In genomic region chr1:30744060-30744756, GRCh38 we compare ENCODE assay signal across 8 cellular contexts. TPM values are rescaled to one million over a fixed set of nuclear protein-coding genes. Genes with fewer than 3 reads are reported as not detected.
DNase-seq lines count a peak whose midpoint lies in the region; ATAC-seq and TF ChIP-seq lines count a peak whose summit lies in the region.

No MANE protein-coding gene starts in this region.

- H3K27me3 Mint-ChIP-seq in activated naive CD4-positive, alpha-beta T cell treated with anti-CD3 and anti-CD28 coated beads for 36 hours (ENCODE audit: low read depth): no peaks in the 10 kb centered on the region
- H3K27me3 Mint-ChIP-seq in type B pancreatic cell (no peaks in the 10 kb centered on the region), Calu3 (ENCODE audit: unreplicated experiment) (no peaks in the 10 kb centered on the region)

- peak overlapping the region; percentile 59 for H3K4me3 Mint-ChIP-seq in activated naive CD4-positive, alpha-beta T cell treated with anti-CD3 and anti-CD28 coated beads for 36 hours
- H3K4me3 Mint-ChIP-seq in type B pancreatic cell (no peak overlapping the region), Calu3 (ENCODE audit: low read depth, unreplicated experiment) (no peak overlapping the region)

- H3K4me3 ChIP-seq in osteoblast (ENCODE audit: insufficient read depth, low read length): no peak overlapping the region

- H3K27ac ChIP-seq in osteoblast (ENCODE audit: low read depth, low read length): no peak overlapping the region

- intact Hi-C loops in activated naive CD4-positive, alpha-beta T cell treated with anti-CD3 and anti-CD28 coated beads for 36 hours (cut with micrococcal nuclease): no loop called here
- intact Hi-C loops in Calu3 (cut with micrococcal nuclease; ENCODE audit: unreplicated experiment) (no loop called here), left cardiac atrium (cut with DNase I) (no loop called here)

- peaks cover 56% of the 10 kb centered on the region for H3K36me3 Mint-ChIP-seq in activated naive CD4-positive, alpha-beta T cell treated with anti-CD3 and anti-CD28 coated beads for 36 hours (ENCODE audit: low read depth)
- H3K36me3 Mint-ChIP-seq in type B pancreatic cell: no peaks in the 10 kb centered on the region
- H3K36me3 Mint-ChIP-seq in Calu3 (ENCODE audit: insufficient read depth, unreplicated experiment): no peaks in the 10 kb centered on the region

- H3K27me3 ChIP-seq in osteoblast (ENCODE audit: insufficient read depth, low read length): peaks cover 9% of the 10 kb centered on the region

- H3K4me1 Mint-ChIP-seq in activated naive CD4-positive, alpha-beta T cell treated with anti-CD3 and anti-CD28 coated beads for 36 hours (ENCODE audit: low read depth): peaks cover 93% of the 10 kb centered on the region
- peaks cover 30% of the 10 kb centered on the region for H3K4me1 Mint-ChIP-seq in type B pancreatic cell (ENCODE audit: unreplicated experiment)
- H3K4me1 Mint-ChIP-seq in Calu3 (ENCODE audit: low read depth, unreplicated experiment): peaks cover 16% of the 10 kb centered on the region

- H3K36me3 ChIP-seq in osteoblast (ENCODE audit: insufficient read depth, low read length): no peaks in the 10 kb centered on the region

- peak; percentile 75 for DNase-seq in activated naive CD4-positive, alpha-beta T cell treated with anti-CD3 and anti-CD28 coated beads for 36 hours
- DNase-seq in osteoblast (ENCODE audit: insufficient read length, low spot score, missing footprints) (peak; percentile 43), SHP77 treated with DMSO at 0.1 percent for 48 hours (lab: John Stamatoyannopoulos, UW) (no peak), type B pancreatic cell (ENCODE audit: extremely low spot score, unreplicated experiment) (no peak), Calu3 (no peak), left cardiac atrium (no peak)

- ATAC-seq in GM19025 (IDR thresholded peaks at IDR 0.05; ENCODE audit: low read depth, unreplicated experiment) (peak; percentile 25), HG02885 (IDR thresholded peaks at IDR 0.05; ENCODE audit: poor library complexity, unreplicated experiment) (peak; percentile 33), left cardiac atrium (no peak)

- TF ChIP-seq CTCF in osteoblast (IDR thresholded peaks at IDR 0.05; ENCODE audit: extremely low read depth, low read depth, low read length) (no peak), type B pancreatic cell (conservative IDR thresholded peaks at IDR 0.05) (no peak), Calu3 (IDR thresholded peaks at IDR 0.05; ENCODE audit: unreplicated experiment) (no peak)

- no peaks in the 10 kb centered on the region for H3K9me3 ChIP-seq in osteoblast (ENCODE audit: low read depth, low read length)

- H4K20me1 ChIP-seq in osteoblast (ENCODE audit: insufficient read depth, low read length): no peaks in the 10 kb centered on the region

- H3K9me3 Mint-ChIP-seq in activated naive CD4-positive, alpha-beta T cell treated with anti-CD3 and anti-CD28 coated beads for 36 hours: no peaks in the 10 kb centered on the region
- H3K9me3 Mint-ChIP-seq in type B pancreatic cell: no peaks in the 10 kb centered on the region
- H3K9me3 Mint-ChIP-seq in Calu3 (ENCODE audit: low read depth, unreplicated experiment): no peaks in the 10 kb centered on the region

- no peak overlapping the region for H2AFZ ChIP-seq in osteoblast (ENCODE audit: low read length)

- BruUV-seq in Calu3 (replicated peaks; lab: Mats Ljungman, UMichigan): no TSS peak

- H3K4me2 ChIP-seq in osteoblast (ENCODE audit: insufficient read depth, low read length): no peak overlapping the region

- peak overlapping the region; percentile 100 for H3K27ac Mint-ChIP-seq in activated naive CD4-positive, alpha-beta T cell treated with anti-CD3 and anti-CD28 coated beads for 36 hours
- H3K27ac Mint-ChIP-seq in type B pancreatic cell (no peak overlapping the region), Calu3 (ENCODE audit: unreplicated experiment) (no peak overlapping the region)

- H3K4me1 ChIP-seq in osteoblast (ENCODE audit: insufficient read depth, low read length): no peaks in the 10 kb centered on the region

- H3K79me2 ChIP-seq in osteoblast (ENCODE audit: insufficient read depth, low read length): no peaks in the 10 kb centered on the region

- CTCF ChIA-PET in activated naive CD4-positive, alpha-beta T cell treated with anti-CD3 and anti-CD28 coated beads for 36 hours (lab: Charles Lee): interaction anchor here (0.8 to 3.4 kb wide), 12 partner anchors 8 to 38 kb away, joined by 3 to 21 read pairs (median 8); partner anchors contain the start of gene LAPTM5
- CTCF ChIA-PET in Calu3 (lab: Charles Lee): interaction anchor here (0.6 to 1.6 kb wide), 3 partner anchors 20 to 232 kb away, joined by 3 to 7 read pairs (median 3); partner anchors contain the start of gene MATN1

RNA-seq across cellular contexts. Expression of gene LAPTM5, which starts 13.4 kb away (rescaled TPM):
- 100 to 1,000 TPM; 205 to 208 TPM for total RNA-seq in activated naive CD4-positive, alpha-beta T cell treated with anti-CD3 and anti-CD28 coated beads for 36 hours
- total RNA-seq in osteoblast (0.72 and 1.8 TPM in 2 replicates), type B pancreatic cell (ENCODE audit: low replicate concordance) (0.24 and 0.29 TPM in 2 replicates), Calu3 (2022) (not detected in 2 replicates), left cardiac atrium (10 to 100 TPM; 44.7 to 68.1 TPM)

RNA-seq across cellular contexts. Expression of gene MATN1, which starts 20.8 kb away (rescaled TPM):
- total RNA-seq in activated naive CD4-positive, alpha-beta T cell treated with anti-CD3 and anti-CD28 coated beads for 36 hours: under 1 TPM; 0.36 to 0.37 TPM
- total RNA-seq in osteoblast (under 0.01 TPM in 1 of 2 replicates, not detected in the other), type B pancreatic cell (ENCODE audit: low replicate concordance) (0.24 and 0.40 TPM in 2 replicates), Calu3 (2022) (not detected in 2 replicates), left cardiac atrium (not detected)

Comparison
In these comparisons a context has a peak if more than half of its experiments do, and no peak if none do; other contexts are left out.
1. ATAC-seq: peak in GM19025 (single experiment) and HG02885 (single experiment); none in left cardiac atrium (0 of 2).
2. DNase-seq: peak in activated naive CD4-positive, alpha-beta T cell treated with anti-CD3 and anti-CD28 coated beads for 36 hours (single experiment) and osteoblast (single experiment); none in SHP77 treated with DMSO at 0.1 percent for 48 hours (single experiment), type B pancreatic cell (single experiment), Calu3 (single experiment) and left cardiac atrium (single experiment).
3. RNA of gene LAPTM5, which starts 13.4 kb away (total RNA-seq): 205 to 208 TPM in activated naive CD4-positive, alpha-beta T cell treated with anti-CD3 and anti-CD28 coated beads for 36 hours and 44.7 to 68.1 TPM in left cardiac atrium; 0.72 to 1.8 TPM in osteoblast, 0.24 to 0.29 TPM in type B pancreatic cell and not detected in Calu3; every median in the first group is over 10 times any median in the second.